In the genomic region with DNA sequence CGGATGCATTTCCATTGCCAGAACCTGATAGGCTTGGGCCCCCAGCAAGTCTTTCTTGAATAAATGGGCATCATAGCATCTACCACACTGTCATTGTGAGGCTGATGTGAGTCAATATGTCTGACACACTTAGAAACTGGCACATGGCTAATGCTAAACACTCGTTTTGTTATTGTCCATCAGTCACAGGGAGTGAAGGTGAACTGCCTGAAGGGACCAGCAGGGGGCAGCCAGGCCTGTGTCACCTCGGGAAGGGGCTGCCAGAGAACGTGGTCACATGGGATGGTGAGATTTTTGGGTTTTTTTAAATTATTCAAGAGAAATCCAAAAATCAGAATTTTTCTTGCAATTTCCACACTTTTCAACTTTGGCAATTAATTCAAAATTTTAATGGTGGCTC, we compare ENCODE assay signal across 11 cellular contexts. TPM values are rescaled to one million over a fixed set of nuclear protein-coding genes. Genes with fewer than 3 reads are reported as not detected.
A peak's percentile ranks its signal among the peaks of the same experiment; 100 is the strongest.
DNase-seq lines count a peak whose midpoint lies in the region; ATAC-seq and TF ChIP-seq lines count a peak whose summit lies in the region.
"Had no signal": no experiment of that assay in that cellular context is flagged by ENCODE, and none has a peak within 500 bp of the region (broad histone marks: within the 10 kb centered on the region; RNA-seq: fewer than 3 reads in every experiment).

No MANE protein-coding gene starts in this region.

- no peak for TF ChIP-seq RAD21 in neural cell (conservative IDR thresholded peaks at IDR 0.05)

- H4K20me1 ChIP-seq in neural cell (ENCODE audit: insufficient read depth): no peaks in the 10 kb centered on the region

- no peaks in the 10 kb centered on the region for H3K9me2 ChIP-seq in neural cell (ENCODE audit: insufficient read depth, low read length)

- no peak overlapping the region for H3K27ac ChIP-seq in neural cell (ENCODE audit: low read length)
- H3K27ac ChIP-seq: thoracic aorta had no signal

- no peaks in the 10 kb centered on the region for H3F3A ChIP-seq in neural cell (ENCODE audit: insufficient read depth, low read length, poor library complexity, severe bottlenecking)

- peak; percentile 66 for DNase-seq in NCI-H82 (lab: John Stamatoyannopoulos, UW)
- no peak for DNase-seq in NCI-H82 treated with DMSO at 0.1 percent for 48 hours (lab: John Stamatoyannopoulos, UW; ENCODE audit: unreplicated experiment)
- no peak for DNase-seq in LNCaP clone FGC (ENCODE audit: low read depth)
- peak; percentile 71 for DNase-seq in ecto neural progenitor cell (ENCODE audit: low spot score)
- DNase-seq in activated naive CD4-positive, alpha-beta T cell treated with anti-CD3 and anti-CD28 coated beads, Interleukin-2, amount 50 U/mL, for 16 hours: no peak
- no peak for DNase-seq in NCI-H1105 (lab: John Stamatoyannopoulos, UW)
- DNase-seq: activated B cell treated with CpG ODN at 0.5 μM for 24 hours had no signal

- H3K36me3 ChIP-seq in neural cell (ENCODE audit: insufficient read depth, low read length): no peaks in the 10 kb centered on the region
- H3K36me3 ChIP-seq: thoracic aorta had no signal

- H3K79me2 ChIP-seq in neural cell (replicated peaks; ENCODE audit: insufficient read depth, low read length): no peaks in the 10 kb centered on the region

- H2AFZ ChIP-seq in neural cell (ENCODE audit: low read depth, low read length): no peak overlapping the region

- no peak for TF ChIP-seq EP300 in neural cell (conservative IDR thresholded peaks at IDR 0.05; ENCODE audit: poor library complexity, severe bottlenecking)

- no peaks in the 10 kb centered on the region for H3K27me3 ChIP-seq in neural cell (ENCODE audit: insufficient read depth, low read depth, low read length)

- no peak for ATAC-seq in GM18520 (IDR thresholded peaks at IDR 0.05; ENCODE audit: unreplicated experiment)
- ATAC-seq: left colon had no signal

- H3K9ac ChIP-seq in neural cell (ENCODE audit: low read length): no peak overlapping the region

- no peak overlapping the region for H3K4me2 ChIP-seq in neural cell (ENCODE audit: low read length)

- peak; percentile 47 for TF ChIP-seq CTCF in LNCaP clone FGC (IDR thresholded peaks at IDR 0.05; ENCODE audit: control insufficient read depth, extremely low read depth, insufficient read depth)
- TF ChIP-seq CTCF in neural cell (IDR thresholded peaks at IDR 0.05; ENCODE audit: poor library complexity, severe bottlenecking): peak; percentile 23

- H3K9me3 ChIP-seq in neural cell (ENCODE audit: low read length): no peaks in the 10 kb centered on the region
- H3K9me3 ChIP-seq: thoracic aorta had no signal

- H3K4me3 ChIP-seq in LNCaP clone FGC (ENCODE audit: low read depth, low read length) (no peak overlapping the region), neural cell (ENCODE audit: low read length) (no peak overlapping the region)
- H3K4me3 ChIP-seq: thoracic aorta had no signal

TF ChIP-seq in neural cell, 6 proteins besides CTCF, POLR2A, EP300 and RAD21:
- no peak for TF ChIP-seq POLR2AphosphoS5 (IDR thresholded peaks at IDR 0.05)
- no peak for TF ChIP-seq SMC3 (conservative IDR thresholded peaks at IDR 0.05; ENCODE audit: poor library complexity)
- TF ChIP-seq, protein P1, sequence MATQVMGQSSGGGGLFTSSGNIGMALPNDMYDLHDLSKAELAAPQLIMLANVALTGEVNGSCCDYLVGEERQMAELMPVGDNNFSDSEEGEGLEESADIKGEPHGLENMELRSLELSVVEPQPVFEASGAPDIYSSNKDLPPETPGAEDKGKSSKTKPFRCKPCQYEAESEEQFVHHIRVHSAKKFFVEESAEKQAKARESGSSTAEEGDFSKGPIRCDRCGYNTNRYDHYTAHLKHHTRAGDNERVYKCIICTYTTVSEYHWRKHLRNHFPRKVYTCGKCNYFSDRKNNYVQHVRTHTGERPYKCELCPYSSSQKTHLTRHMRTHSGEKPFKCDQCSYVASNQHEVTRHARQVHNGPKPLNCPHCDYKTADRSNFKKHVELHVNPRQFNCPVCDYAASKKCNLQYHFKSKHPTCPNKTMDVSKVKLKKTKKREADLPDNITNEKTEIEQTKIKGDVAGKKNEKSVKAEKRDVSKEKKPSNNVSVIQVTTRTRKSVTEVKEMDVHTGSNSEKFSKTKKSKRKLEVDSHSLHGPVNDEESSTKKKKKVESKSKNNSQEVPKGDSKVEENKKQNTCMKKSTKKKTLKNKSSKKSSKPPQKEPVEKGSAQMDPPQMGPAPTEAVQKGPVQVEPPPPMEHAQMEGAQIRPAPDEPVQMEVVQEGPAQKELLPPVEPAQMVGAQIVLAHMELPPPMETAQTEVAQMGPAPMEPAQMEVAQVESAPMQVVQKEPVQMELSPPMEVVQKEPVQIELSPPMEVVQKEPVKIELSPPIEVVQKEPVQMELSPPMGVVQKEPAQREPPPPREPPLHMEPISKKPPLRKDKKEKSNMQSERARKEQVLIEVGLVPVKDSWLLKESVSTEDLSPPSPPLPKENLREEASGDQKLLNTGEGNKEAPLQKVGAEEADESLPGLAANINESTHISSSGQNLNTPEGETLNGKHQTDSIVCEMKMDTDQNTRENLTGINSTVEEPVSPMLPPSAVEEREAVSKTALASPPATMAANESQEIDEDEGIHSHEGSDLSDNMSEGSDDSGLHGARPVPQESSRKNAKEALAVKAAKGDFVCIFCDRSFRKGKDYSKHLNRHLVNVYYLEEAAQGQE (IDR thresholded peaks at IDR 0.05; ENCODE audit: borderline replicate concordance): no peak
- no peak for TF ChIP-seq TAF1 (IDR thresholded peaks at IDR 0.05; ENCODE audit: low read depth)
- no peak for TF ChIP-seq EZH2 (IDR thresholded peaks at IDR 0.05; ENCODE audit: borderline replicate concordance, insufficient read depth, low read length, poor library complexity, severe bottlenecking)
- no peak for TF ChIP-seq MXI1 (conservative IDR thresholded peaks at IDR 0.05; ENCODE audit: poor library complexity, severe bottlenecking)

RNA-seq across cellular contexts. Expression of a gene that starts 0.8 kb away (rescaled TPM):
- polyA plus RNA-seq in neural cell: 0.12 and 1.1 TPM in 2 replicates
- 0.93 and 1.2 TPM in 2 replicates for polyA minus RNA-seq in neural cell

Comparison
In these comparisons a context has a peak if more than half of its experiments do, and no peak if none do; other contexts are left out.
1. DNase-seq: peak in NCI-H82 (single experiment) and ecto neural progenitor cell (single experiment); none in NCI-H82 treated with DMSO at 0.1 percent for 48 hours (single experiment), LNCaP clone FGC (single experiment), activated naive CD4-positive, alpha-beta T cell treated with anti-CD3 and anti-CD28 coated beads, Interleukin-2, amount 50 U/mL, for 16 hours (single experiment) and NCI-H1105 (single experiment).